8 cellular contexts compared by ENCODE assay signal in genomic region chr22:39349967-39350802, GRCh38. TPM values are rescaled to one million over a fixed set of nuclear protein-coding genes. Genes with fewer than 3 reads are reported as not detected.
DNase-seq lines count a peak whose midpoint lies in the region; ATAC-seq and TF ChIP-seq lines count a peak whose summit lies in the region.

SYNGR1 (plus strand) TSS chr22:39349991; CDS start chr22:39350011, 20 bp downstream.

- peaks cover 0 to 14% (median 0%) of the 10 kb centered on the region in 7 donors for H3K27me3 ChIP-seq in spleen (replicated peaks in 1 of 7)

- intact Hi-C loops in spleen (cut with DNase I; ENCODE audit: low total_unique reads): no loop called here

- no peaks in the 10 kb centered on the region for H3K9me3 ChIP-seq in spleen

- in situ Hi-C loops in astrocyte of the spinal cord (cut with HindIII; ENCODE audit: low sequenced_read_pairs): no loop called here

- H3K4me3 ChIP-seq in AG10803 (ENCODE audit: low read length): peak within 1 kb of the TSS; percentile 67
- H3K4me3 ChIP-seq in astrocyte of the spinal cord (ENCODE audit: low read depth, low read length): peak within 1 kb of the TSS; percentile 60
- peak within 1 kb of the TSS; percentile 45 to 83 (median 54) for H3K4me3 ChIP-seq in spleen

- DNase-seq in AG10803 (ENCODE audit: low read depth) (no peak), astrocyte of the spinal cord (ENCODE audit: low read depth, low spot score) (no peak), iPS-NIHi7 (ENCODE audit: extremely low spot score) (peak; percentile 41), spleen (peak; percentile 78), SHP77 treated with DMSO at 0.1 percent for 48 hours (lab: John Stamatoyannopoulos, UW) (no peak), HUDEP-2 (lab: John Stamatoyannopoulos, UW; ENCODE audit: unreplicated experiment in 76 of 76) (no peak)

- 2 to 7% (median 3%) methylated on average over 31 to 89 of the region's 89 CpGs for WGBS in spleen, 5 donors

- TF ChIP-seq POLR2A in spleen (IDR thresholded peaks at IDR 0.05): no peak

- H3K4me1 ChIP-seq in spleen: peaks cover 14 to 39% (median 35%) of the 10 kb centered on the region in 6 donors

- no peak for TF ChIP-seq CTCF in AG10803 (conservative IDR thresholded peaks at IDR 0.05; ENCODE audit: low read length)
- TF ChIP-seq CTCF in astrocyte of the spinal cord (IDR thresholded peaks at IDR 0.05; ENCODE audit: low read depth, low read length): no peak
- no peak for TF ChIP-seq CTCF in spleen (IDR thresholded peaks at IDR 0.05 in 8 of 11, conservative IDR thresholded peaks at IDR 0.05 in 3 of 11)

- no peaks in the 10 kb centered on the region for H3K36me3 ChIP-seq in spleen

- peak within 1 kb of the TSS in 6 of 8 donors; percentile 40 to 84 (median 70) for H3K27ac ChIP-seq in spleen

- ATAC-seq in HG02798 (IDR thresholded peaks at IDR 0.05; ENCODE audit: poor library complexity, unreplicated experiment): peak; percentile 12
- ATAC-seq in GM21381 (IDR thresholded peaks at IDR 0.05; ENCODE audit: unreplicated experiment): no peak

RNA-seq across cellular contexts. Expression of gene SYNGR1, which starts in this region (rescaled TPM):
- total RNA-seq in spleen: 10 to 100 TPM in 4 of 7 donors, 1 to 10 TPM in 3; 8.0 to 32.3 (median 16.1) TPM
- 10 to 100 TPM in 2 of 3 donors, 1 to 10 TPM in 1; 9.5 to 35.1 (median 10.5) TPM for polyA plus RNA-seq in spleen

Comparison
In these comparisons a context has a peak if more than half of its experiments do, and no peak if none do; other contexts are left out.
1. DNase-seq: peak in iPS-NIHi7 (single experiment) and spleen (single experiment); none in AG10803 (single experiment), astrocyte of the spinal cord (single experiment), SHP77 treated with DMSO at 0.1 percent for 48 hours (single experiment) and HUDEP-2 (0 of 76).
2. Peak in every context shown above with its lines, with median percentiles within 50 percentile points of each other: H3K4me3 ChIP-seq.